ENCODE assay signal across 1 cellular context in the genomic region with DNA sequence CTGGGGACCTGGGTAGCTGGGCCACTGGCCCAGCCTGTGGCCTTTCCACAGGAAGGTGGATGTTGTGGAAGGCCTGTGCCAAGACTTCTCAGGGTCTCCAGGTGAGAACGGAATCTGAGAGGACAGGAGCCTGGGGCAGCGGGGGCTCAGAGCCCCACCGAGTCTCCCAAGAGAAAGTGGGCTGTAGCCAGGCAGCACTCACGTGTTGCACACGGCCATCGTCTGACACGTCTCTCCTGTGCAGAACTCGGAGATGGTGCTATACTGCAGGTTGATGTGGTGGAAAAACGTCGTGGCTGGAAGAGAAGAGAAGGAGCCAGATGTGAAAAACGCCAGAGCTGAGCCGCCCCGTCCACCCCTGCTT.
TF ChIP-seq lines count a peak whose summit lies in the region.

No MANE protein-coding gene starts in this region.

TF ChIP-seq in HepG2, 621 proteins besides CTCF, POLR2A, EP300 and RAD21 (continued from another document):
- TF ChIP-seq CHD4 (IDR thresholded peaks at IDR 0.05; ENCODE audit: borderline replicate concordance, low read length) (no peak), CENPT (CRISPR knock-in tag; IDR thresholded peaks at IDR 0.05; ENCODE audit: low read depth) (no peak), NFATC3 (CRISPR knock-in tag; IDR thresholded peaks at IDR 0.05) (no peak), KLF12 (CRISPR knock-in tag; IDR thresholded peaks at IDR 0.05; ENCODE audit: borderline replicate concordance) (no peak), STAG1 (CRISPR knock-in tag; IDR thresholded peaks at IDR 0.05) (no peak)
- TF ChIP-seq, protein P1, sequence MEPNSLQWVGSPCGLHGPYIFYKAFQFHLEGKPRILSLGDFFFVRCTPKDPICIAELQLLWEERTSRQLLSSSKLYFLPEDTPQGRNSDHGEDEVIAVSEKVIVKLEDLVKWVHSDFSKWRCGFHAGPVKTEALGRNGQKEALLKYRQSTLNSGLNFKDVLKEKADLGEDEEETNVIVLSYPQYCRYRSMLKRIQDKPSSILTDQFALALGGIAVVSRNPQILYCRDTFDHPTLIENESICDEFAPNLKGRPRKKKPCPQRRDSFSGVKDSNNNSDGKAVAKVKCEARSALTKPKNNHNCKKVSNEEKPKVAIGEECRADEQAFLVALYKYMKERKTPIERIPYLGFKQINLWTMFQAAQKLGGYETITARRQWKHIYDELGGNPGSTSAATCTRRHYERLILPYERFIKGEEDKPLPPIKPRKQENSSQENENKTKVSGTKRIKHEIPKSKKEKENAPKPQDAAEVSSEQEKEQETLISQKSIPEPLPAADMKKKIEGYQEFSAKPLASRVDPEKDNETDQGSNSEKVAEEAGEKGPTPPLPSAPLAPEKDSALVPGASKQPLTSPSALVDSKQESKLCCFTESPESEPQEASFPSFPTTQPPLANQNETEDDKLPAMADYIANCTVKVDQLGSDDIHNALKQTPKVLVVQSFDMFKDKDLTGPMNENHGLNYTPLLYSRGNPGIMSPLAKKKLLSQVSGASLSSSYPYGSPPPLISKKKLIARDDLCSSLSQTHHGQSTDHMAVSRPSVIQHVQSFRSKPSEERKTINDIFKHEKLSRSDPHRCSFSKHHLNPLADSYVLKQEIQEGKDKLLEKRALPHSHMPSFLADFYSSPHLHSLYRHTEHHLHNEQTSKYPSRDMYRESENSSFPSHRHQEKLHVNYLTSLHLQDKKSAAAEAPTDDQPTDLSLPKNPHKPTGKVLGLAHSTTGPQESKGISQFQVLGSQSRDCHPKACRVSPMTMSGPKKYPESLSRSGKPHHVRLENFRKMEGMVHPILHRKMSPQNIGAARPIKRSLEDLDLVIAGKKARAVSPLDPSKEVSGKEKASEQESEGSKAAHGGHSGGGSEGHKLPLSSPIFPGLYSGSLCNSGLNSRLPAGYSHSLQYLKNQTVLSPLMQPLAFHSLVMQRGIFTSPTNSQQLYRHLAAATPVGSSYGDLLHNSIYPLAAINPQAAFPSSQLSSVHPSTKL (CRISPR knock-in tag; IDR thresholded peaks at IDR 0.05): no peak
- TF ChIP-seq, protein P2, sequence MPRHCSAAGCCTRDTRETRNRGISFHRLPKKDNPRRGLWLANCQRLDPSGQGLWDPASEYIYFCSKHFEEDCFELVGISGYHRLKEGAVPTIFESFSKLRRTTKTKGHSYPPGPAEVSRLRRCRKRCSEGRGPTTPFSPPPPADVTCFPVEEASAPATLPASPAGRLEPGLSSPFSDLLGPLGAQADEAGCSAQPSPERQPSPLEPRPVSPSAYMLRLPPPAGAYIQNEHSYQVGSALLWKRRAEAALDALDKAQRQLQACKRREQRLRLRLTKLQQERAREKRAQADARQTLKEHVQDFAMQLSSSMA (CRISPR knock-in tag; IDR thresholded peaks at IDR 0.05): no peak
